ENCODE assay signal across 12 cellular contexts in genomic region chr17:59791603-59792457, GRCh38.
DNase-seq lines count a peak whose midpoint lies in the region; ATAC-seq, FAIRE-seq and TF ChIP-seq lines count a peak whose summit lies in the region.
"Had no signal": no experiment of that assay in that cellular context is flagged by ENCODE, and none has a peak within 500 bp of the region (broad histone marks: within the 10 kb centered on the region; RNA-seq: fewer than 3 reads in every experiment).

No MANE protein-coding gene starts in this region.

- peaks cover 18% of the 10 kb centered on the region for H3K36me3 Mint-ChIP-seq in endodermal cell (ENCODE audit: low read depth)
- peaks cover 8% of the 10 kb centered on the region for H3K36me3 Mint-ChIP-seq in progenitor cell of endocrine pancreas (ENCODE audit: insufficient read depth)

- H3K27me3 Mint-ChIP-seq in endodermal cell (ENCODE audit: insufficient read depth) (no peaks in the 10 kb centered on the region), progenitor cell of endocrine pancreas (no peaks in the 10 kb centered on the region)

- no peaks in the 10 kb centered on the region for H3K9me3 ChIP-seq in endodermal cell (ENCODE audit: control insufficient read depth, low read length)

- H3K4me1 Mint-ChIP-seq in endodermal cell, result peaks cover 6% of the 10 kb centered on the region
- H3K4me1 Mint-ChIP-seq in progenitor cell of endocrine pancreas (ENCODE audit: low read depth), result peaks cover 13% of the 10 kb centered on the region

- H3K4me3 Mint-ChIP-seq in endodermal cell (no peak overlapping the region), progenitor cell of endocrine pancreas (ENCODE audit: low read depth) (no peak overlapping the region)

- H3K9me3 Mint-ChIP-seq in endodermal cell, result no peaks in the 10 kb centered on the region
- no peaks in the 10 kb centered on the region for H3K9me3 Mint-ChIP-seq in progenitor cell of endocrine pancreas (ENCODE audit: low read depth)

- 82 to 94% methylated on average over 7 of the region's 7 CpGs for WGBS in endodermal cell (ENCODE audit: insufficient coverage in 1 of 2, insufficient read length in 1 of 2), 2 experiments

- H3K27ac Mint-ChIP-seq in endodermal cell (peak overlapping the region; percentile 26), progenitor cell of endocrine pancreas (peak overlapping the region; percentile 73)

- no peaks in the 10 kb centered on the region for H3K27me3 ChIP-seq in endodermal cell (ENCODE audit: control insufficient read depth, insufficient read depth, low read length, poor library complexity, severe bottlenecking)
- H3K27me3 ChIP-seq: dorsolateral prefrontal cortex had no signal

- H3K36me3 ChIP-seq in endodermal cell (ENCODE audit: control insufficient read depth, insufficient read depth, low read length), result no peaks in the 10 kb centered on the region

- no peak for FAIRE-seq in GM19239 (lab: Jason Lieb, UNC)
- FAIRE-seq: H1 had no signal

- TF ChIP-seq CTCF in endodermal cell (conservative IDR thresholded peaks at IDR 0.05), result no peak
- no peak for TF ChIP-seq CTCF in progenitor cell of endocrine pancreas (IDR thresholded peaks at IDR 0.05; ENCODE audit: unreplicated experiment)

- ATAC-seq in HG02970 (IDR thresholded peaks at IDR 0.05; ENCODE audit: low FRiP score, unreplicated experiment), result no peak

- H3K4me1 ChIP-seq in endodermal cell (ENCODE audit: control insufficient read depth, insufficient read depth, low read length), result peaks cover 1% of the 10 kb centered on the region

- no peak overlapping the region for H3K9ac ChIP-seq in endodermal cell (ENCODE audit: extremely low read depth, low read length, poor library complexity, severe bottlenecking)

- DNase-seq in CD1c-positive myeloid dendritic cell (ENCODE audit: extremely low spot score), result peak; percentile 49
- peak; percentile 32 for DNase-seq in M059J (ENCODE audit: low read depth)
- no peak for DNase-seq in endodermal cell
- DNase-seq in progenitor cell of endocrine pancreas (ENCODE audit: low spot score, unreplicated experiment), result no peak
- DNase-seq in GM19239 (ENCODE audit: insufficient read length, low spot score), result no peak
- no peak for DNase-seq in NCI-H2107 treated with DMSO at 0.1 percent for 48 hours (lab: John Stamatoyannopoulos, UW; ENCODE audit: unreplicated experiment)
- DNase-seq in NCI-H1417 (lab: John Stamatoyannopoulos, UW), result no peak
- DNase-seq: dorsolateral prefrontal cortex; NCI-H69; stimulated activated CD4-positive, alpha-beta T cell treated with anti-CD3 and anti-CD28 coated beads, Interleukin-4, amount 100 ng/mL, for 4 hours had no signal

- no peak overlapping the region for H3K4me3 ChIP-seq in endodermal cell (ENCODE audit: low read length)
- H3K4me3 ChIP-seq: dorsolateral prefrontal cortex had no signal

- H3K27ac ChIP-seq in endodermal cell (ENCODE audit: low read depth, low read length), result no peak overlapping the region

Comparison
In these comparisons a context has a peak if more than half of its experiments do, and no peak if none do; other contexts are left out.
1. DNase-seq: peak in CD1c-positive myeloid dendritic cell (single experiment) and M059J (single experiment); none in endodermal cell (single experiment), progenitor cell of endocrine pancreas (single experiment), GM19239 (single experiment), NCI-H2107 treated with DMSO at 0.1 percent for 48 hours (single experiment) and NCI-H1417 (0 of 3).